ENCODE assay signal across 17 cellular contexts in genomic region chr3:167095976-167096375, GRCh38.
"Had no signal": no experiment of that assay in that cellular context is flagged by ENCODE, and none has a peak within 500 bp of the region (broad histone marks: within the 10 kb centered on the region; RNA-seq: fewer than 3 reads in every experiment).

No MANE protein-coding gene starts in this region.

- ATAC-seq: effector memory CD8-positive, alpha-beta T cell; gastroesophageal sphincter; left colon; naive thymus-derived CD4-positive, alpha-beta T cell; pancreas; right lobe of liver; stimulated activated effector memory CD8-positive, alpha-beta T cell treated with anti-CD3 and anti-CD28 coated beads, Interleukin-12 subunit alpha, Interleukin-12 subunit beta, amount 100 ng/mL, for 72 hours; stimulated activated naive CD8-positive, alpha-beta T cell treated with anti-CD3 and anti-CD28 coated beads, Interleukin-15, Interleukin-2, amounts not matched to agents 100 U/mL and 50 U/mL, for 24 hours had no signal

- DNase-seq: effector memory CD8-positive, alpha-beta T cell; foreskin fibroblast; glutamatergic neuron; left colon; naive thymus-derived CD4-positive, alpha-beta T cell; occipital lobe; pancreas; right lobe of liver; stimulated activated CD4-positive, alpha-beta T cell treated with anti-CD3 and anti-CD28 coated beads, Interleukin-4, amount 100 ng/mL, for 1 hour; stimulated activated CD8-positive, alpha-beta memory T cell treated with anti-CD3 and anti-CD28 coated beads, Interleukin-4, amount 100 ng/mL, for 48 hours; stimulated activated naive CD8-positive, alpha-beta T cell treated with anti-CD3 and anti-CD28 coated beads, Interleukin-15, Interleukin-2, amounts not matched to agents 100 U/mL and 50 U/mL, for 24 hours; thyroid gland had no signal

- H3K9me3 ChIP-seq: esophagus muscularis mucosa, gastroesophageal sphincter, pancreas, right lobe of liver, suprapubic skin, thyroid gland had no signal

- H3K27me3 ChIP-seq: esophagus muscularis mucosa, gastroesophageal sphincter, pancreas, right lobe of liver, suprapubic skin, thyroid gland had no signal

- H3K4me1 ChIP-seq: esophagus muscularis mucosa, gastroesophageal sphincter, pancreas, right lobe of liver, suprapubic skin, thyroid gland had no signal

- H3K4me3 ChIP-seq: esophagus muscularis mucosa, gastroesophageal sphincter, pancreas, right lobe of liver, suprapubic skin, thyroid gland had no signal

- H3K27ac ChIP-seq: epithelial cell of prostate, esophagus muscularis mucosa, gastroesophageal sphincter, pancreas, right lobe of liver, suprapubic skin, thyroid gland had no signal

- H3K36me3 ChIP-seq: esophagus muscularis mucosa, gastroesophageal sphincter, pancreas, right lobe of liver, suprapubic skin, thyroid gland had no signal
